In genomic region chr5:34026089-34026761, GRCh38 we compare ENCODE assay signal across 1 cellular context.
A peak's percentile ranks its signal among the peaks of the same experiment; 100 is the strongest.
TF ChIP-seq lines count a peak whose summit lies in the region.

No MANE protein-coding gene starts in this region.

TF ChIP-seq in H1, 55 proteins besides CTCF, POLR2A, EP300 and RAD21:
- TF ChIP-seq MAX (IDR thresholded peaks at IDR 0.05) (0 out of 2 replicates have a peak, but pooled peaks have one; percentile 16), POLR2AphosphoS5 (IDR thresholded peaks at IDR 0.05; ENCODE audit: low read depth, low read length) (no peak)
